15 cellular contexts compared by ENCODE assay signal in genomic region chr10:61842755-61843497, GRCh38. TPM values are rescaled to one million over a fixed set of nuclear protein-coding genes. Genes with fewer than 3 reads are reported as not detected.
DNase-seq lines count a peak whose midpoint lies in the region; ATAC-seq and TF ChIP-seq lines count a peak whose summit lies in the region.
"Had no signal": no experiment of that assay in that cellular context is flagged by ENCODE, and none has a peak within 500 bp of the region (broad histone marks: within the 10 kb centered on the region; RNA-seq: fewer than 3 reads in every experiment).

No MANE protein-coding gene starts in this region.

- TF ChIP-seq CTCF in HFFc6 (IDR thresholded peaks at IDR 0.05) (no peak), adrenal gland (IDR thresholded peaks at IDR 0.05) (no peak), foreskin keratinocyte (conservative IDR thresholded peaks at IDR 0.05) (no peak)

- no peaks in the 10 kb centered on the region for H3K9me3 Mint-ChIP-seq in HFFc6
- H3K9me3 Mint-ChIP-seq: central memory CD8-positive, alpha-beta T cell had no signal

- intact Hi-C loops in adrenal gland (cut with DNase I): no loop called here

- H3K27ac Mint-ChIP-seq in HFFc6: peak overlapping the region; percentile 77
- H3K27ac Mint-ChIP-seq: CD8-positive, alpha-beta memory T cell had no signal

- H3K4me1 ChIP-seq in adrenal gland (replicated peaks in 1 of 2) (peaks cover 8 to 19% of the 10 kb centered on the region in 2 donors), foreskin keratinocyte (peaks cover 19% of the 10 kb centered on the region)

- DNase-seq in HFFc6: peak; percentile 75
- peak in 5 of 7 donors; percentile 37 to 56 (median 49) for DNase-seq in adrenal gland
- peak; percentile 46 to 72 for DNase-seq in foreskin keratinocyte
- DNase-seq in stromal cell of bone marrow (ENCODE audit: low read depth): peak; percentile 17
- DNase-seq in DMS153 treated with DMSO at 0.1 percent for 48 hours (lab: John Stamatoyannopoulos, UW; ENCODE audit: unreplicated experiment): no peak
- no peak for DNase-seq in G401 (ENCODE audit: low spot score)
- DNase-seq in COLO829 (ENCODE audit: low spot score): no peak
- DNase-seq: activated gamma-delta T cell treated with Interleukin-2 at 50 U/mL for 16 hours; CD8-positive, alpha-beta memory T cell; NCI-H2029; NCI-H69 had no signal

- no peaks in the 10 kb centered on the region for H3K36me3 ChIP-seq in adrenal gland (replicated peaks in 1 of 2)
- H3K36me3 ChIP-seq: neutrophil had no signal

- peaks cover 71% of the 10 kb centered on the region for H3K4me1 Mint-ChIP-seq in HFFc6 (ENCODE audit: low read depth)

- H3K4me3 ChIP-seq in adrenal gland: no peak overlapping the region

- H3K27ac ChIP-seq in adrenal gland: peak overlapping the region in 4 of 5 donors; percentile 28 to 71 (median 41)
- no peak overlapping the region for H3K27ac ChIP-seq in foreskin keratinocyte
- H3K27ac ChIP-seq: neutrophil had no signal

- ATAC-seq in foreskin keratinocyte: peak; percentile 95
- ATAC-seq in HG03378 (IDR thresholded peaks at IDR 0.05; ENCODE audit: unreplicated experiment): no peak
- ATAC-seq: Right ventricle myocardium inferior had no signal

- WGBS in adrenal gland, 4 donors: 57 to 79% (median 65%) methylated on average over 4 of the region's 4 CpGs

- peaks cover 4% of the 10 kb centered on the region; the same call in 1 of the 2 replicates for H3K36me3 Mint-ChIP-seq in HFFc6 (ENCODE audit: low read depth)
- H3K36me3 Mint-ChIP-seq: CD8-positive, alpha-beta memory T cell had no signal

- peak overlapping the region; percentile 24; the same call in 1 of the 2 replicates for H3K4me3 Mint-ChIP-seq in HFFc6
- H3K4me3 Mint-ChIP-seq: CD8-positive, alpha-beta memory T cell; central memory CD8-positive, alpha-beta T cell had no signal

- TF ChIP-seq POLR2A in adrenal gland (IDR thresholded peaks at IDR 0.05): no peak

- in situ Hi-C loops in G401 (cut with HindIII; ENCODE audit: low sequenced_read_pairs): no loop called here

- no peaks in the 10 kb centered on the region for H3K9me3 ChIP-seq in adrenal gland (replicated peaks in 1 of 3)
- H3K9me3 ChIP-seq: neutrophil had no signal

- H3K27me3 Mint-ChIP-seq in HFFc6 (ENCODE audit: insufficient read depth): no peaks in the 10 kb centered on the region
- H3K27me3 Mint-ChIP-seq: CD8-positive, alpha-beta memory T cell; central memory CD8-positive, alpha-beta T cell had no signal

- H3K27me3 ChIP-seq in adrenal gland (no peaks in the 10 kb centered on the region), foreskin keratinocyte (no peaks in the 10 kb centered on the region)
- H3K27me3 ChIP-seq: neutrophil had no signal

RNA-seq across cellular contexts. Expression of gene ARID5B, which starts 58.6 kb away (rescaled TPM):
- 100 to 1,000 TPM; 102 to 142 (median 131) TPM for total RNA-seq in HFFc6 (2021; fragmentation: NEBNext Ultra II Directional; extraction: Animal tissue kit (Norgen Biotek cat#: 25700))
- total RNA-seq in adrenal gland (10 to 100 TPM in 7 of 8 donors, 1 to 10 TPM in 1; 8.6 to 42.4 (median 30.8) TPM), foreskin keratinocyte (11.0 and 12.2 TPM in 2 replicates)
- polyA plus RNA-seq in adrenal gland (10 to 100 TPM in 1 of 3 donors, 1 to 10 TPM in 2; 5.7 to 10.7 (median 9.0) TPM), foreskin keratinocyte (2.0 and 2.6 TPM in 2 replicates)
- total RNA-seq in G401 (2014; rRNA removed; shearing (Covaris generic)): 8.6 and 12.4 TPM in 2 replicates

Comparison
In these comparisons a context has a peak if more than half of its experiments do, and no peak if none do; other contexts are left out.
1. DNase-seq: peak in HFFc6 (single experiment), adrenal gland (5 of 7), foreskin keratinocyte (2 of 2) and stromal cell of bone marrow (single experiment); none in DMS153 treated with DMSO at 0.1 percent for 48 hours (single experiment), G401 (single experiment) and COLO829 (single experiment).